Comparison of ENCODE assay signal across 1 cellular context in the genomic region with DNA sequence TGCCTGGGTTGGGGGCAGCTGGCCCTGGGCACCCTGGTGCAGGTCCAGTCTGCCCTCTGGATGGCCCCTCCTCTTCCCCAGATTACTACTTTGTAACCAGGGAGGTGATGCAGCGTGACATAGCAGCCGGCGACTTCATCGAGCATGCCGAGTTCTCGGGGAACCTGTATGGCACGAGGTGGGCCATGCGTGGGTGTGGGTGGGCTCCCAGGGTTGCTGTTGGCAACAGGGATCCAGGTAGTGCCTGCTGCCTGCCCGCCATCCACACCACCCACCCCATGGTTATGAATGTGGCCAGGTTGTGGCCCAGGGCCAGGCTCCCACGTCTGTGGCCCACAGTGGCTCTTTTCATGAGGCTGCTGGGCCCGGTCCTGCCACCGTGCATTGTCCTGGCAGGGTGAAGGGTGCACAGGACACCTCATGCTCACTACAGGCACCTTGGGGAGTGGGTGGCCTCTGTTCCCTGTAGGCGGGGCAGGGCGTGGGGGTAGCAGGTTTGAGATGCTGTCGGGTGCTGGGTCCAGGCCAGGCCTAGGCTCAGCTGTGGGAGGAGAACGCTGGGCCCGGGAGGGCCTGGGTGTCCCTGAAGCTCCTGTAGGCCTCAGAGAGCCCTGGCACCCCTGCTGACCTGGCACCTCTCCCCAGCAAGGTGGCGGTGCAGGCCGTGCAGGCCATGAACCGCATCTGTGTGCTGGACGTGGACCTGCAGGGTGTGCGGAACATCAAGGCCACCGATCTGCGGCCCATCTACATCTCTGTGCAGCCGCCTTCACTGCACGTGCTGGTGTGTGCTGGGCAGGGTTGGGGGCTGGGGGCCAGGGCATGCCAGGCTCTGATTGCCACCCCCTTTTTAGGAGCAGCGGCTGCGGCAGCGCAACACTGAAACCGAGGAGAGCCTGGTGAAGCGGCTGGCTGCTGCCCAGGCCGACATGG.
TF ChIP-seq lines count a peak whose summit lies in the region.

No MANE protein-coding gene starts in this region.

TF ChIP-seq in GM12878, 131 proteins besides CTCF, POLR2A, EP300 and RAD21:
- no peak for TF ChIP-seq KAT2A (conservative IDR thresholded peaks at IDR 0.05; ENCODE audit: control insufficient read depth, low read depth, low read length)
- TF ChIP-seq WRNIP1 (IDR thresholded peaks at IDR 0.05; ENCODE audit: borderline replicate concordance, low read depth, low read length), result no peak
- TF ChIP-seq CHD4 (IDR thresholded peaks at IDR 0.05), result no peak
- TF ChIP-seq RB1 (IDR thresholded peaks at IDR 0.05; ENCODE audit: borderline replicate concordance), result no peak
- TF ChIP-seq, protein P1, sequence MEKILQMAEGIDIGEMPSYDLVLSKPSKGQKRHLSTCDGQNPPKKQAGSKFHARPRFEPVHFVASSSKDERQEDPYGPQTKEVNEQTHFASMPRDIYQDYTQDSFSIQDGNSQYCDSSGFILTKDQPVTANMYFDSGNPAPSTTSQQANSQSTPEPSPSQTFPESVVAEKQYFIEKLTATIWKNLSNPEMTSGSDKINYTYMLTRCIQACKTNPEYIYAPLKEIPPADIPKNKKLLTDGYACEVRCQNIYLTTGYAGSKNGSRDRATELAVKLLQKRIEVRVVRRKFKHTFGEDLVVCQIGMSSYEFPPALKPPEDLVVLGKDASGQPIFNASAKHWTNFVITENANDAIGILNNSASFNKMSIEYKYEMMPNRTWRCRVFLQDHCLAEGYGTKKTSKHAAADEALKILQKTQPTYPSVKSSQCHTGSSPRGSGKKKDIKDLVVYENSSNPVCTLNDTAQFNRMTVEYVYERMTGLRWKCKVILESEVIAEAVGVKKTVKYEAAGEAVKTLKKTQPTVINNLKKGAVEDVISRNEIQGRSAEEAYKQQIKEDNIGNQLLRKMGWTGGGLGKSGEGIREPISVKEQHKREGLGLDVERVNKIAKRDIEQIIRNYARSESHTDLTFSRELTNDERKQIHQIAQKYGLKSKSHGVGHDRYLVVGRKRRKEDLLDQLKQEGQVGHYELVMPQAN (conservative IDR thresholded peaks at IDR 0.05), result no peak
- TF ChIP-seq, protein P2, sequence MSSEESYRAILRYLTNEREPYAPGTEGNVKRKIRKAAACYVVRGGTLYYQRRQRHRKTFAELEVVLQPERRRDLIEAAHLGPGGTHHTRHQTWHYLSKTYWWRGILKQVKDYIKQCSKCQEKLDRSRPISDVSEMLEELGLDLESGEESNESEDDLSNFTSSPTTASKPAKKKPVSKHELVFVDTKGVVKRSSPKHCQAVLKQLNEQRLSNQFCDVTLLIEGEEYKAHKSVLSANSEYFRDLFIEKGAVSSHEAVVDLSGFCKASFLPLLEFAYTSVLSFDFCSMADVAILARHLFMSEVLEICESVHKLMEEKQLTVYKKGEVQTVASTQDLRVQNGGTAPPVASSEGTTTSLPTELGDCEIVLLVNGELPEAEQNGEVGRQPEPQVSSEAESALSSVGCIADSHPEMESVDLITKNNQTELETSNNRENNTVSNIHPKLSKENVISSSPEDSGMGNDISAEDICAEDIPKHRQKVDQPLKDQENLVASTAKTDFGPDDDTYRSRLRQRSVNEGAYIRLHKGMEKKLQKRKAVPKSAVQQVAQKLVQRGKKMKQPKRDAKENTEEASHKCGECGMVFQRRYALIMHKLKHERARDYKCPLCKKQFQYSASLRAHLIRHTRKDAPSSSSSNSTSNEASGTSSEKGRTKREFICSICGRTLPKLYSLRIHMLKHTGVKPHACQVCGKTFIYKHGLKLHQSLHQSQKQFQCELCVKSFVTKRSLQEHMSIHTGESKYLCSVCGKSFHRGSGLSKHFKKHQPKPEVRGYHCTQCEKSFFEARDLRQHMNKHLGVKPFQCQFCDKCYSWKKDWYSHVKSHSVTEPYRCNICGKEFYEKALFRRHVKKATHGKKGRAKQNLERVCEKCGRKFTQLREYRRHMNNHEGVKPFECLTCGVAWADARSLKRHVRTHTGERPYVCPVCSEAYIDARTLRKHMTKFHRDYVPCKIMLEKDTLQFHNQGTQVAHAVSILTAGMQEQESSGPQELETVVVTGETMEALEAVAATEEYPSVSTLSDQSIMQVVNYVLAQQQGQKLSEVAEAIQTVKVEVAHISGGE (CRISPR knock-in tag; IDR thresholded peaks at IDR 0.05), result no peak
- TF ChIP-seq TCF3 (IDR thresholded peaks at IDR 0.05; ENCODE audit: borderline replicate concordance, insufficient read depth, low read depth, low read length), result no peak
- TF ChIP-seq NFXL1 (IDR thresholded peaks at IDR 0.05; ENCODE audit: borderline replicate concordance), result no peak
- TF ChIP-seq, protein P3, sequence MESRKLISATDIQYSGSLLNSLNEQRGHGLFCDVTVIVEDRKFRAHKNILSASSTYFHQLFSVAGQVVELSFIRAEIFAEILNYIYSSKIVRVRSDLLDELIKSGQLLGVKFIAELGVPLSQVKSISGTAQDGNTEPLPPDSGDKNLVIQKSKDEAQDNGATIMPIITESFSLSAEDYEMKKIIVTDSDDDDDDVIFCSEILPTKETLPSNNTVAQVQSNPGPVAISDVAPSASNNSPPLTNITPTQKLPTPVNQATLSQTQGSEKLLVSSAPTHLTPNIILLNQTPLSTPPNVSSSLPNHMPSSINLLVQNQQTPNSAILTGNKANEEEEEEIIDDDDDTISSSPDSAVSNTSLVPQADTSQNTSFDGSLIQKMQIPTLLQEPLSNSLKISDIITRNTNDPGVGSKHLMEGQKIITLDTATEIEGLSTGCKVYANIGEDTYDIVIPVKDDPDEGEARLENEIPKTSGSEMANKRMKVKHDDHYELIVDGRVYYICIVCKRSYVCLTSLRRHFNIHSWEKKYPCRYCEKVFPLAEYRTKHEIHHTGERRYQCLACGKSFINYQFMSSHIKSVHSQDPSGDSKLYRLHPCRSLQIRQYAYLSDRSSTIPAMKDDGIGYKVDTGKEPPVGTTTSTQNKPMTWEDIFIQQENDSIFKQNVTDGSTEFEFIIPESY (IDR thresholded peaks at IDR 0.05), result no peak
- TF ChIP-seq IRF4 (IDR thresholded peaks at IDR 0.05; ENCODE audit: low read depth, low read length), result no peak
- no peak for TF ChIP-seq SP1 (IDR thresholded peaks at IDR 0.05; ENCODE audit: low read depth, low read length)
- TF ChIP-seq JUND (IDR thresholded peaks at IDR 0.05; ENCODE audit: low read depth, low read length), result no peak
- TF ChIP-seq GATAD2B (conservative IDR thresholded peaks at IDR 0.05; ENCODE audit: low read depth), result no peak
- no peak for TF ChIP-seq POU2F2 (IDR thresholded peaks at IDR 0.05; ENCODE audit: borderline replicate concordance, low read depth, low read length)
- TF ChIP-seq SUPT20H (IDR thresholded peaks at IDR 0.05; ENCODE audit: borderline replicate concordance, control insufficient read depth, low read depth, low read length), result no peak
- TF ChIP-seq CBX3 (IDR thresholded peaks at IDR 0.05; ENCODE audit: borderline replicate concordance, low read depth), result no peak
- TF ChIP-seq CREM (IDR thresholded peaks at IDR 0.05; ENCODE audit: low read depth), result no peak
